Comparison of ENCODE assay signal across 8 cellular contexts in genomic region chr2:187580462-187581124, GRCh38. TPM values are rescaled to one million over a fixed set of nuclear protein-coding genes. Genes with fewer than 3 reads are reported as not detected.
DNase-seq lines count a peak whose midpoint lies in the region; ATAC-seq and TF ChIP-seq lines count a peak whose summit lies in the region.

No MANE protein-coding gene starts in this region.

- no peak overlapping the region for H3K27ac ChIP-seq in psoas muscle

- no peaks in the 10 kb centered on the region for H3K27me3 ChIP-seq in psoas muscle (ENCODE audit: insufficient read depth in 3 of 3, low read length in 2 of 3)

- no peaks in the 10 kb centered on the region for H3K36me3 ChIP-seq in psoas muscle (ENCODE audit: insufficient read depth in 1 of 2, low read depth in 1 of 2)

- H3K4me1 ChIP-seq in psoas muscle = peaks cover 4% of the 10 kb centered on the region

- TF ChIP-seq CTCF in GM12865 (IDR thresholded peaks at IDR 0.05; ENCODE audit: insufficient read depth, low read depth, low read length, missing control alignments) (peak; percentile 29), fibroblast of mammary gland (conservative IDR thresholded peaks at IDR 0.05; ENCODE audit: control insufficient read depth, insufficient read depth, low read depth, low read length) (peak; percentile 39), psoas muscle (IDR thresholded peaks at IDR 0.05) (peak; percentile 64)

- peak; percentile 55 for DNase-seq in GM12865 (ENCODE audit: low read depth)
- DNase-seq in HS-5 (ENCODE audit: low read depth) = peak; percentile 77
- DNase-seq in RKO (ENCODE audit: low spot score) = peak; percentile 91
- DNase-seq in fibroblast of mammary gland (ENCODE audit: low read depth) = peak; percentile 87
- no peak for DNase-seq in psoas muscle
- DNase-seq in activated T-cell treated with anti-CD3 and anti-CD28 coated beads, Interleukin-2, amount 50 U/mL, for 1 hour = no peak
- no peak for DNase-seq in anterior cingulate cortex (lab: John Stamatoyannopoulos, UW)

- ATAC-seq in psoas muscle (peak; percentile 48 to 86 (median 61)), GM21529 (IDR thresholded peaks at IDR 0.05; ENCODE audit: unreplicated experiment) (no peak)

- 28 to 34% (median 29%) methylated on average over 7 of the region's 7 CpGs for WGBS in psoas muscle, 3 donors

- H3K9me3 ChIP-seq in psoas muscle = no peaks in the 10 kb centered on the region

- intact Hi-C loops in psoas muscle (cut with DNase I) = loop anchor here (2.0 to 10.0 kb wide), 4 partner anchors 80 to 1834 kb away; no protein-coding TSS in a partner anchor

- H3K4me3 ChIP-seq in GM12865 (ENCODE audit: low read depth, low read length) (peak overlapping the region; percentile 7; the same call in 1 of the 2 replicates), fibroblast of mammary gland (ENCODE audit: control insufficient read depth, low read depth, low read length) (peak overlapping the region; percentile 18), psoas muscle (peak overlapping the region; percentile 45)

RNA-seq across cellular contexts. Expression of gene TFPI, which starts 26.4 kb away (rescaled TPM):
- total RNA-seq in psoas muscle = 10 to 100 TPM; 24.1 to 84.6 (median 45.4) TPM
- polyA plus RNA-seq in psoas muscle = 10 to 100 TPM; 15.0 to 96.0 (median 15.5) TPM

Comparison
In these comparisons a context has a peak if more than half of its experiments do, and no peak if none do; other contexts are left out.
1. DNase-seq: peak in GM12865 (single experiment), HS-5 (single experiment), RKO (single experiment) and fibroblast of mammary gland (single experiment); none in psoas muscle (0 of 2), activated T-cell treated with anti-CD3 and anti-CD28 coated beads, Interleukin-2, amount 50 U/mL, for 1 hour (single experiment) and anterior cingulate cortex (0 of 58).
2. Peak in every context shown above with its lines, with median percentiles within 50 percentile points of each other: H3K4me3 ChIP-seq and CTCF ChIP-seq.